15 cellular contexts compared by ENCODE assay signal in the genomic region with DNA sequence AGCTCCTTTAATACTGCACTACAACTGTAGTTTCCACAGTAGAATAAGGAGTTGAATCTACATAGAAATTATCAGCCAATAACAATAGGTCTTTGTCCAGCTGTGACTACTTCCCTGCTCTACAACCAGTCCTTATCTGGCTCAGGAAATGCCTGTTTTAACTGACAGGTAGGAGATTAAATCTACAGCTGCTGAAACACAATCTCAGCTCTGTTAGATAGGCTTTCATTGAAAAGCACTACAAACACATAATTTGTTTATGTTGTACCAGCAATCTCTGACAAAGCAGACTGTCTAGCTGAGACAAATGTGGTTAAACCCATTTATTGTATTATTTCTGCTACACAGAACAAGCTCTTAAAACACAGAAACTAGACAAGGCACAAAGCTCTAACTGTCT.
DNase-seq lines count a peak whose midpoint lies in the region; ATAC-seq, FAIRE-seq and TF ChIP-seq lines count a peak whose summit lies in the region.
"Had no signal": no experiment of that assay in that cellular context is flagged by ENCODE, and none has a peak within 500 bp of the region (broad histone marks: within the 10 kb centered on the region; RNA-seq: fewer than 3 reads in every experiment).

No MANE protein-coding gene starts in this region.

- H3K27ac ChIP-seq in Peyer's patch: no peak overlapping the region
- no peak overlapping the region for H3K27ac ChIP-seq in tibial artery
- H3K27ac ChIP-seq: WERI-Rb-1 had no signal

- peak; percentile 3 for DNase-seq in Daoy (ENCODE audit: low read depth)
- peak; percentile 89 for DNase-seq in NCI-H146 treated with DMSO at 0.1 percent for 48 hours (lab: John Stamatoyannopoulos, UW; ENCODE audit: unreplicated experiment)
- peak; percentile 72 for DNase-seq in SK-N-DZ (ENCODE audit: low spot score)
- DNase-seq in Peyer's patch: no peak
- no peak for DNase-seq in SW 1271 (lab: John Stamatoyannopoulos, UW)
- DNase-seq in tibial artery: no peak
- DNase-seq: AML-193; effector memory CD4-positive, alpha-beta T cell; H9; NCI-H446 treated with DMSO at 0.1 percent for 48 hours; SHP77 treated with DMSO at 0.1 percent for 48 hours; stimulated activated CD4-positive, alpha-beta T cell treated with anti-CD3 and anti-CD28 coated beads, Interleukin-4, amount 100 ng/mL, for 1 hour; WERI-Rb-1 had no signal

- H3K4me1 ChIP-seq in Peyer's patch (no peaks in the 10 kb centered on the region), tibial artery (no peaks in the 10 kb centered on the region)

- ATAC-seq in GM19463 (IDR thresholded peaks at IDR 0.05; ENCODE audit: unreplicated experiment): no peak

- H3K36me3 ChIP-seq in Peyer's patch (no peaks in the 10 kb centered on the region), tibial artery (no peaks in the 10 kb centered on the region)
- H3K36me3 ChIP-seq: WERI-Rb-1 had no signal

- FAIRE-seq in islet of Langerhans (lab: Jason Lieb, UNC): peak; percentile 97

- TF ChIP-seq CTCF in Peyer's patch (IDR thresholded peaks at IDR 0.05) (no peak), tibial artery (IDR thresholded peaks at IDR 0.05) (no peak)

- intact Hi-C loops in tibial artery (cut with DNase I; ENCODE audit: low total_unique reads): no loop called here

- no peak for TF ChIP-seq POLR2A in Peyer's patch (IDR thresholded peaks at IDR 0.05)

- no peaks in the 10 kb centered on the region for H3K9me3 ChIP-seq in Peyer's patch
- no peaks in the 10 kb centered on the region for H3K9me3 ChIP-seq in tibial artery

- H3K27me3 ChIP-seq in Peyer's patch (no peaks in the 10 kb centered on the region), tibial artery (no peaks in the 10 kb centered on the region)

- no peak overlapping the region for H3K4me3 ChIP-seq in Peyer's patch
- no peak overlapping the region for H3K4me3 ChIP-seq in tibial artery

Comparison
In these comparisons a context has a peak if more than half of its experiments do, and no peak if none do; other contexts are left out.
1. DNase-seq: peak in Daoy (single experiment), NCI-H146 treated with DMSO at 0.1 percent for 48 hours (single experiment) and SK-N-DZ (single experiment); none in Peyer's patch (0 of 3), SW 1271 (0 of 2) and tibial artery (0 of 2).